In the genomic region with DNA sequence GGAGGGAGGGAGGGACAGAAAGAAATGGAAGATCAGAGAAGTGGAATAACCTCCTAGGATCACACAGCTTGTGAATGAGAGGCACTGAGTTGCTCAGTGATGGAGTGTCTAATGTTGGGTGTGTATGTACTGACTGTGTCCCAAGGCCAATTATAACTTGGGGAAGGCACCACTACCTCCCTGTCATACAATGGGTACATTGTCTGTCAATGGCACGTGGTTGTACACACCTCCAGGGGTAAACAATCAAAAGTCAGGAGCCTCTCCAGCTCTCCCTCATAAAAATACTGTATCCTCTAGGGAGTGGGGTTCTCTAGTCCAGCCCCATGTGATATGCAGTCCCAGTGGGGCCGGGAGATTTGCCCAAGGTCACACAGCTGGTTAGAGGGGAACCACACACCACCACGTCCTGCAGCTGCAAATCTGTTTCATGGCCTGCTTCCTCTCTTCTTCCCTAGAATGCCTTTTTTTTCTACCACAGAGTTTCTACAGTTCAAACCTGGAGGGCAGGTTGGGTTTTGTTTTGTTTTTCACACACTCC, we compare ENCODE assay signal across 7 cellular contexts.
DNase-seq lines count a peak whose midpoint lies in the region; ATAC-seq and TF ChIP-seq lines count a peak whose summit lies in the region.

No MANE protein-coding gene starts in this region.

- peaks cover 4% of the 10 kb centered on the region for H3K4me1 ChIP-seq in prostate gland (replicated peaks)
- H3K4me1 ChIP-seq in gastrocnemius medialis, result peaks cover 0 to 11% of the 10 kb centered on the region in 2 donors

- no peaks in the 10 kb centered on the region for H3K36me3 ChIP-seq in prostate gland
- no peaks in the 10 kb centered on the region for H3K36me3 ChIP-seq in gastrocnemius medialis

- no peaks in the 10 kb centered on the region for H3K9me3 ChIP-seq in prostate gland
- no peaks in the 10 kb centered on the region for H3K9me3 ChIP-seq in gastrocnemius medialis

- WGBS in prostate gland, result 12% methylated on average over 3 of the region's 3 CpGs

- no peaks in the 10 kb centered on the region for H3K27me3 ChIP-seq in prostate gland (replicated peaks; ENCODE audit: insufficient read depth)
- H3K27me3 ChIP-seq in gastrocnemius medialis, result no peaks in the 10 kb centered on the region

- DNase-seq in NCI-H526 treated with DMSO at 0.1 percent for 48 hours (lab: John Stamatoyannopoulos, UW) (peak; percentile 86), prostate gland (ENCODE audit: low spot score) (peak; percentile 86), NCI-H1694 treated with DMSO at 0.1 percent for 48 hours (lab: John Stamatoyannopoulos, UW) (no peak), gastrocnemius medialis (no peak)
- no peak for DNase-seq in stimulated activated CD4-positive, alpha-beta T cell treated with anti-CD3 and anti-CD28 coated beads, Interleukin-2, amount 100 ng/mL, for 48 hours

- ATAC-seq in GM19035 (IDR thresholded peaks at IDR 0.05; ENCODE audit: unreplicated experiment) (peak; percentile 86), HG02884 (IDR thresholded peaks at IDR 0.05; ENCODE audit: unreplicated experiment) (peak; percentile 78), gastrocnemius medialis (no peak)

- intact Hi-C loops in prostate gland (cut with DNase I), result no loop called here
- intact Hi-C loops in gastrocnemius medialis (cut with DNase I; ENCODE audit: low total_unique reads), result loop anchor here (5.0 kb wide), 1 partner anchor 41 kb away; no protein-coding TSS in a partner anchor

- H3K4me3 ChIP-seq in prostate gland (no peak overlapping the region), gastrocnemius medialis (no peak overlapping the region)

- in situ Hi-C loops in gastrocnemius medialis (cut with MboI; ENCODE audit: low sequenced_read_pairs in 4 of 4), result no loop called here

- TF ChIP-seq CTCF in prostate gland (IDR thresholded peaks at IDR 0.05) (peak in 1 of 4 experiments; percentile 11), gastrocnemius medialis (IDR thresholded peaks at IDR 0.05 in 4 of 5, conservative IDR thresholded peaks at IDR 0.05 in 1 of 5) (no peak)

- H3K27ac ChIP-seq in prostate gland (peak overlapping the region; percentile 71 to 79), gastrocnemius medialis (no peak overlapping the region)

- TF ChIP-seq POLR2A in prostate gland (IDR thresholded peaks at IDR 0.05) (no peak), gastrocnemius medialis (IDR thresholded peaks at IDR 0.05) (no peak)

Comparison
In these comparisons a context has a peak if more than half of its experiments do, and no peak if none do; other contexts are left out.
1. ATAC-seq: peak in GM19035 (single experiment) and HG02884 (single experiment); none in gastrocnemius medialis (0 of 2).
2. DNase-seq: peak in NCI-H526 treated with DMSO at 0.1 percent for 48 hours (single experiment) and prostate gland (single experiment); none in NCI-H1694 treated with DMSO at 0.1 percent for 48 hours (single experiment), gastrocnemius medialis (0 of 2) and stimulated activated CD4-positive, alpha-beta T cell treated with anti-CD3 and anti-CD28 coated beads, Interleukin-2, amount 100 ng/mL, for 48 hours (0 of 2).
3. H3K27ac ChIP-seq: peak in prostate gland (2 of 2); none in gastrocnemius medialis (0 of 4).